Comparison of ENCODE assay signal across 1 cellular context in genomic region chr10:101749033-101749432, GRCh38.
TF ChIP-seq lines count a peak whose summit lies in the region.

No MANE protein-coding gene starts in this region.

TF ChIP-seq in GM23338, 12 proteins besides CTCF, POLR2A, EP300 and RAD21:
- TF ChIP-seq POLR2AphosphoS5 (IDR thresholded peaks at IDR 0.05; ENCODE audit: low read depth) (no peak), ZNF114 (CRISPR knock-in tag; IDR thresholded peaks at IDR 0.05) (no peak), ZNF462 (CRISPR knock-in tag; IDR thresholded peaks at IDR 0.05) (no peak), JUNB (IDR thresholded peaks at IDR 0.05; ENCODE audit: unreplicated experiment) (no peak), EZH2 (IDR thresholded peaks at IDR 0.05; ENCODE audit: low read depth, unreplicated experiment) (no peak), ZNF331 (CRISPR knock-in tag; IDR thresholded peaks at IDR 0.05; ENCODE audit: low read depth) (no peak), STAT1 (IDR thresholded peaks at IDR 0.05; ENCODE audit: unreplicated experiment) (no peak), CREB1 (CRISPR knock-in tag; IDR thresholded peaks at IDR 0.05; ENCODE audit: low read depth) (no peak), EZH2phosphoT487 (IDR thresholded peaks at IDR 0.05; ENCODE audit: unreplicated experiment) (no peak), REST (IDR thresholded peaks at IDR 0.05; ENCODE audit: unreplicated experiment) (no peak), NANOG (IDR thresholded peaks at IDR 0.05; ENCODE audit: borderline replicate concordance) (no peak), ETS1 (IDR thresholded peaks at IDR 0.05) (no peak)
